ENCODE assay signal across 37 cellular contexts in the genomic region with DNA sequence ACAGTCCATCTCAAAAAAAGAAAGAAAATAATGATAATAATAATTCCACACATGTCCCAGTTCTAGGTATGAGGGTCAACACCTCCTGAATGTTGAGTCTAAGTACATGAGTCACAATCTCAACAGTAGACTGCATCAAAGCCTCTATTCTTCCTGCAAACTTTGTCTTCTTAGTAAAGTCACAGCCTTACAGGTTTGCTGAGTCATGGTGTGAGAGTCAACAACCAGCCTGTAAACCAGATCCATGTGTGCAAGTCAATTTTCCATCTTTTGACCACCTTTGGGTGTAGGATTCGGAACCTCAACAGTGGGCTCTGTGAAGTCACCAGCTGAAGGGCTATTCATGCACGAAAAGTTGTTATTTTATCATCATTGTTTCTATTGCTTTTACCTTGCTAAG. TPM values are rescaled to one million over a fixed set of nuclear protein-coding genes. Genes with fewer than 3 reads are reported as not detected.
"Had no signal": no experiment of that assay in that cellular context is flagged by ENCODE, and none has a peak within 500 bp of the region (broad histone marks: within the 10 kb centered on the region; RNA-seq: fewer than 3 reads in every experiment).

No MANE protein-coding gene starts in this region.

- H3K27me3 Mint-ChIP-seq: natural killer cell treated with Interleukin-12 subunit alpha and Interleukin-12 subunit beta and Interleukin-15 and Interleukin-18, amount 100 ng/mL, for 72 hours; progenitor cell of endocrine pancreas; stimulated activated memory B cell treated with anti-CD40 and anti-IgM and Interleukin-4, amounts not matched to agents 10 μg/mL and 1 μg/mL and 100 μg/mL, for 72 hours; stimulated activated naive CD8-positive, alpha-beta T cell treated with anti-CD3 and anti-CD28 coated beads, Interleukin-15, amount 100 ng/mL, for 72 hours; type B pancreatic cell had no signal

- H3K4me1 Mint-ChIP-seq: nephron progenitor cell; neural crest cell; stimulated activated memory B cell treated with anti-CD40 and anti-IgM and Interleukin-4, amounts not matched to agents 10 μg/mL and 1 μg/mL and 100 μg/mL, for 72 hours; stimulated activated naive CD8-positive, alpha-beta T cell treated with anti-CD3 and anti-CD28 coated beads, Interleukin-15, amount 100 ng/mL, for 72 hours had no signal

- H3K9me3 ChIP-seq: testis, transverse colon, upper lobe of right lung, uterus had no signal

- ATAC-seq: naive thymus-derived CD8-positive, alpha-beta T cell; natural killer cell treated with Interleukin-12 subunit alpha and Interleukin-12 subunit beta and Interleukin-15 and Interleukin-18, amount 100 ng/mL, for 72 hours; psoas muscle; right cardiac atrium; sciatic nerve; stimulated activated memory B cell treated with anti-CD40 and anti-IgM and Interleukin-4, amounts not matched to agents 10 μg/mL and 1 μg/mL and 100 μg/mL, for 72 hours; stimulated activated naive CD8-positive, alpha-beta T cell treated with anti-CD3 and anti-CD28 coated beads, Interleukin-15, amount 100 ng/mL, for 72 hours; stimulated activated naive CD8-positive, alpha-beta T cell treated with anti-CD3 and anti-CD28 coated beads, Interleukin-15, Interleukin-2, amounts not matched to agents 100 U/mL and 50 U/mL, for 24 hours; upper lobe of right lung had no signal

- H3K36me3 ChIP-seq: neutrophil, ovary, spleen, suprapubic skin, tibial artery, transverse colon, upper lobe of right lung, uterus had no signal

- DNase-seq: naive thymus-derived CD8-positive, alpha-beta T cell; nephron progenitor cell; nucleus accumbens; ovary; posterior cingulate gyrus; psoas muscle; right cardiac atrium; spleen; stimulated activated CD4-positive, alpha-beta T cell treated with anti-CD3 and anti-CD28 coated beads, Interleukin-12 subunit alpha, Interleukin-12 subunit beta, amount 100 ng/mL, for 4 hours; stimulated activated CD4-positive, alpha-beta T cell treated with anti-CD3 and anti-CD28 coated beads, Interleukin-1b, Interleukin-23, amount 100 ng/mL, for 48 hours; stimulated activated CD4-positive, alpha-beta T cell treated with anti-CD3 and anti-CD28 coated beads, Interleukin-4, amount 100 ng/mL, for 1 hour; stimulated activated CD4-positive, alpha-beta T cell treated with anti-CD3 and anti-CD28 coated beads, Interleukin-4, amount 100 ng/mL, for 4 hours; stimulated activated CD8-positive, alpha-beta memory T cell treated with anti-CD3 and anti-CD28 coated beads, Interleukin-4, amount 100 ng/mL, for 48 hours; stimulated activated naive CD4-positive, alpha-beta T cell; stimulated activated naive CD8-positive, alpha-beta T cell treated with anti-CD3 and anti-CD28 coated beads, Interleukin-15, amount 100 ng/mL, for 72 hours; stimulated activated naive CD8-positive, alpha-beta T cell treated with anti-CD3 and anti-CD28 coated beads, Interleukin-15, Interleukin-2, amounts not matched to agents 100 U/mL and 50 U/mL, for 24 hours; substantia nigra; testis; tibial artery; transverse colon; upper lobe of right lung; uterus had no signal

- H3K36me3 Mint-ChIP-seq: natural killer cell treated with Interleukin-12 subunit alpha and Interleukin-12 subunit beta and Interleukin-15 and Interleukin-18, amount 100 ng/mL, for 72 hours; stimulated activated memory B cell treated with anti-CD40 and anti-IgM and Interleukin-4, amounts not matched to agents 10 μg/mL and 1 μg/mL and 100 μg/mL, for 72 hours; type B pancreatic cell had no signal

- H3K79me2 ChIP-seq: parathyroid adenoma had no signal

- H3K4me3 Mint-ChIP-seq: naive thymus-derived CD8-positive, alpha-beta T cell; natural killer cell treated with Interleukin-12 subunit alpha and Interleukin-12 subunit beta and Interleukin-15 and Interleukin-18, amount 100 ng/mL, for 72 hours; nephron progenitor cell; neural crest cell; stimulated activated memory B cell treated with anti-CD40 and anti-IgM and Interleukin-4, amounts not matched to agents 10 μg/mL and 1 μg/mL and 100 μg/mL, for 72 hours; stimulated activated naive CD8-positive, alpha-beta T cell treated with anti-CD3 and anti-CD28 coated beads, Interleukin-15, amount 100 ng/mL, for 72 hours; type B pancreatic cell had no signal

- H2AFZ ChIP-seq: parathyroid adenoma had no signal

- H3K27ac ChIP-seq: neutrophil, ovary, parathyroid adenoma, psoas muscle, skin epidermis, spleen, suprapubic skin, testis, tibial artery, transverse colon, upper lobe of right lung, uterus had no signal

- H3K4me1 ChIP-seq: parathyroid adenoma, psoas muscle, spleen, suprapubic skin, testis, tibial artery, transverse colon, upper lobe of right lung, uterus had no signal

- H3K9ac ChIP-seq: parathyroid adenoma had no signal

- H3K27me3 ChIP-seq: neutrophil, ovary, suprapubic skin, testis, tibial artery, transverse colon, upper lobe of right lung, uterus had no signal

- H3K27ac Mint-ChIP-seq: naive thymus-derived CD8-positive, alpha-beta T cell; natural killer cell treated with Interleukin-12 subunit alpha and Interleukin-12 subunit beta and Interleukin-15 and Interleukin-18, amount 100 ng/mL, for 72 hours; nephron progenitor cell; progenitor cell of endocrine pancreas; stimulated activated memory B cell treated with anti-CD40 and anti-IgM and Interleukin-4, amounts not matched to agents 10 μg/mL and 1 μg/mL and 100 μg/mL, for 72 hours; stimulated activated naive CD8-positive, alpha-beta T cell treated with anti-CD3 and anti-CD28 coated beads, Interleukin-15, amount 100 ng/mL, for 72 hours; type B pancreatic cell had no signal

- H3K4me3 ChIP-seq: ovary, psoas muscle, skin epidermis, smooth muscle cell, spleen, suprapubic skin, tibial artery, transverse colon, upper lobe of right lung, uterus had no signal

- H3K4me2 ChIP-seq: smooth muscle cell had no signal

RNA-seq across cellular contexts. Expression of a gene that starts 25.7 kb away (rescaled TPM):
- total RNA-seq: naive thymus-derived CD8-positive, alpha-beta T cell; natural killer cell treated with Interleukin-12 subunit alpha and Interleukin-12 subunit beta and Interleukin-15 and Interleukin-18, amount 100 ng/mL, for 72 hours; neural crest cell; omental fat pad; ovary; progenitor cell of endocrine pancreas; psoas muscle; renal cortical epithelial cell; right cardiac atrium; sciatic nerve; smooth muscle cell; spleen; suprapubic skin; transverse colon; upper lobe of right lung; urinary bladder had no signal
- polyA plus RNA-seq: naive thymus-derived CD8-positive, alpha-beta T cell; psoas muscle; right cardiac atrium; smooth muscle cell; spleen; thymus; urinary bladder had no signal
